In genomic region chr4:114563536-114564315, GRCh38 we compare ENCODE assay signal across 14 cellular contexts. TPM values are rescaled to one million over a fixed set of nuclear protein-coding genes. Genes with fewer than 3 reads are reported as not detected.
A peak's percentile ranks its signal among the peaks of the same experiment; 100 is the strongest.
DNase-seq lines count a peak whose midpoint lies in the region; ATAC-seq and TF ChIP-seq lines count a peak whose summit lies in the region.
"Had no signal": no experiment of that assay in that cellular context is flagged by ENCODE, and none has a peak within 500 bp of the region (broad histone marks: within the 10 kb centered on the region; RNA-seq: fewer than 3 reads in every experiment).

No MANE protein-coding gene starts in this region.

- no peak for ATAC-seq in GM18873 (IDR thresholded peaks at IDR 0.05; ENCODE audit: low FRiP score, unreplicated experiment)
- ATAC-seq: SK-N-SH treated with all-trans-retinoic acid at 6 μM for 48 hours had no signal

- H3K4me3 ChIP-seq in iPS-18a (ENCODE audit: low read length) = no peak overlapping the region
- H3K4me3 ChIP-seq in transverse colon = no peak overlapping the region
- H3K4me3 ChIP-seq: skin epidermis, testis had no signal

- TF ChIP-seq CTCF in transverse colon (IDR thresholded peaks at IDR 0.05) = no peak
- no peak for TF ChIP-seq CTCF in GM20000 (IDR thresholded peaks at IDR 0.05; ENCODE audit: extremely low read depth, missing control alignments)

- WGBS in transverse colon (ENCODE audit: low coverage in 1 of 2), 2 donors = 38 to 55% methylated on average over 2 to 5 of the region's 5 CpGs

- H3K9me3 ChIP-seq in iPS-18a (ENCODE audit: control insufficient read depth, low read depth, low read length) (peaks cover 22% of the 10 kb centered on the region), transverse colon (peaks cover 0 to 6% of the 10 kb centered on the region in 2 donors)
- H3K9me3 ChIP-seq: testis had no signal

- H3K4me1 ChIP-seq in iPS-18a (ENCODE audit: control insufficient read depth, low read depth, low read length) = peaks cover 22% of the 10 kb centered on the region
- H3K4me1 ChIP-seq in transverse colon = peaks cover 0 to 25% (median 15%) of the 10 kb centered on the region in 4 donors
- H3K4me1 ChIP-seq: testis had no signal

- DNase-seq in HK-2 (ENCODE audit: unreplicated experiment) (peak; percentile 58), SW480 (ENCODE audit: low spot score) (peak; percentile 47), transverse colon (no peak), DMS153 treated with DMSO at 0.1 percent for 48 hours (lab: John Stamatoyannopoulos, UW; ENCODE audit: unreplicated experiment) (no peak), GM20000 (ENCODE audit: low spot score) (no peak), CD1c-positive myeloid dendritic cell (ENCODE audit: extremely low spot score) (no peak)
- DNase-seq: activated CD4-positive, alpha-beta T cell treated with anti-CD3 and anti-CD28 coated beads for 4 hours; NCI-H1694 treated with DMSO at 0.1 percent for 48 hours; NCI-H774; testis had no signal

- TF ChIP-seq EP300 in transverse colon (IDR thresholded peaks at IDR 0.05; ENCODE audit: low read depth) = no peak

- in situ Hi-C loops in transverse colon (cut with MboI; ENCODE audit: low pct_ligation_motif_present in 1 of 4, low pct_unique_long_range_greater_than_20kb in 1 of 4, low sequenced_read_pairs in 3 of 4) = no loop called here

- TF ChIP-seq POLR2A in transverse colon (IDR thresholded peaks at IDR 0.05) = no peak

- H3K36me3 ChIP-seq in iPS-18a (ENCODE audit: control insufficient read depth, low read depth, low read length) (no peaks in the 10 kb centered on the region), transverse colon (no peaks in the 10 kb centered on the region)

- H3K27ac ChIP-seq in iPS-18a (ENCODE audit: low read length) (peak overlapping the region; percentile 10), transverse colon (peak overlapping the region; percentile 48 to 79 (median 72))
- H3K27ac ChIP-seq: skin epidermis, testis had no signal

- no peak overlapping the region for H3K9ac ChIP-seq in iPS-18a (ENCODE audit: low read length)

- intact Hi-C loops in transverse colon (cut with DNase I; ENCODE audit: low total_unique reads) = loop anchor here (10.0 kb wide), 1 partner anchor 71 kb away; no protein-coding TSS in a partner anchor

- H3K27me3 ChIP-seq in iPS-18a (ENCODE audit: control insufficient read depth, insufficient read depth, low read length) (no peaks in the 10 kb centered on the region), transverse colon (no peaks in the 10 kb centered on the region)
- H3K27me3 ChIP-seq: testis had no signal

RNA-seq across cellular contexts. Expression of gene UGT8, which starts 34.9 kb away (rescaled TPM):
- 10 to 100 TPM; 41.0 to 63.6 (median 55.7) TPM for total RNA-seq in transverse colon

Comparison
In these comparisons a context has a peak if more than half of its experiments do, and no peak if none do; other contexts are left out.
1. DNase-seq: peak in HK-2 (single experiment) and SW480 (single experiment); none in transverse colon (single experiment), DMS153 treated with DMSO at 0.1 percent for 48 hours (single experiment), GM20000 (single experiment) and CD1c-positive myeloid dendritic cell (single experiment).